In genomic region chr9:129735546-129735945, GRCh38 we compare ENCODE assay signal across 2 cellular contexts.
TF ChIP-seq lines count a peak whose summit lies in the region.

No MANE protein-coding gene starts in this region.

TF ChIP-seq in HEK293, 187 proteins besides CTCF, POLR2A, EP300 and RAD21:
- TF ChIP-seq ZNF558 (tag by site-specific recombination; IDR thresholded peaks at IDR 0.05) (no peak), KLF1 (tag by site-specific recombination; IDR thresholded peaks at IDR 0.05) (peak; percentile 92), ZNF426 (tag by site-specific recombination; IDR thresholded peaks at IDR 0.05) (no peak), EGR2 (tag by site-specific recombination; IDR thresholded peaks at IDR 0.05; ENCODE audit: low read depth) (peak; percentile 56), ZFHX2 (tag by site-specific recombination; conservative IDR thresholded peaks at IDR 0.05) (peak; percentile 54)
TF ChIP-seq in HEK293: peak in this region for 3.

TF ChIP-seq in K562, 482 proteins besides CTCF, POLR2A, EP300 and RAD21:
- TF ChIP-seq BHLHE40 (IDR thresholded peaks at IDR 0.05; ENCODE audit: low read length): peak; percentile 53
- no peak for TF ChIP-seq ZNF699 (CRISPR knock-in tag; IDR thresholded peaks at IDR 0.05; ENCODE audit: insufficient replicate concordance)
- TF ChIP-seq ZBTB2 (IDR thresholded peaks at IDR 0.05): 0 out of 2 replicates have a peak, but pooled peaks have one; percentile 19
TF ChIP-seq in K562: peak in this region for 2.
